22 cellular contexts compared by ENCODE assay signal in genomic region chr7:33070277-33070676, GRCh38.
"Had no signal": no experiment of that assay in that cellular context is flagged by ENCODE, and none has a peak within 500 bp of the region (broad histone marks: within the 10 kb centered on the region; RNA-seq: fewer than 3 reads in every experiment).

No MANE protein-coding gene starts in this region.

- H3K36me3 ChIP-seq: neutrophil, stomach, thyroid gland, transverse colon, upper lobe of left lung, vagina had no signal

- H3K4me3 ChIP-seq: left ventricle myocardium inferior, lung, psoas muscle, skin epidermis, stomach, testis, thyroid gland, transverse colon, upper lobe of left lung, vagina had no signal

- DNase-seq: islet precursor cell; left ventricle myocardium inferior; naive thymus-derived CD8-positive, alpha-beta T cell; occipital lobe; psoas muscle; stimulated activated CD4-positive, alpha-beta T cell treated with anti-CD3 and anti-CD28 coated beads, Interleukin-12 subunit alpha, Interleukin-12 subunit beta, amount 100 ng/mL, for 4 hours; stimulated activated CD4-positive, alpha-beta T cell treated with anti-CD3 and anti-CD28 coated beads, Interleukin-15, amount 100 ng/mL, for 24 hours; stimulated activated CD4-positive, alpha-beta T cell treated with anti-CD3 and anti-CD28 coated beads, Interleukin-2, amount 100 ng/mL, for 24 hours; stimulated activated CD4-positive, alpha-beta T cell treated with anti-CD3 and anti-CD28 coated beads, Interleukin-4, amount 100 ng/mL, for 1 hour; stimulated activated naive B cell treated with anti-CD40 and anti-IgM and Interleukin-4, amounts not matched to agents 10 μg/mL and 1 μg/mL and 100 μg/mL, for 72 hours; stimulated activated naive CD8-positive, alpha-beta T cell treated with anti-CD3 and anti-CD28 coated beads, Interleukin-15, Interleukin-2, amounts not matched to agents 100 U/mL and 50 U/mL, for 24 hours; stomach; testis; thyroid gland; transverse colon; upper lobe of left lung had no signal

- H3K27me3 ChIP-seq: stomach, testis, thyroid gland, transverse colon, upper lobe of left lung, vagina had no signal

- H3K4me1 ChIP-seq: parathyroid adenoma, stomach, testis, transverse colon, upper lobe of left lung, vagina had no signal

- H3K9ac ChIP-seq: parathyroid adenoma had no signal

- H3K79me2 ChIP-seq: parathyroid adenoma had no signal

- H3K9me3 ChIP-seq: testis, thyroid gland, vagina had no signal

- H2AFZ ChIP-seq: parathyroid adenoma had no signal

- H3K27ac ChIP-seq: left ventricle myocardium inferior, neutrophil, parathyroid adenoma, psoas muscle, skin epidermis, stomach, testis, thyroid gland, transverse colon, upper lobe of left lung, vagina had no signal

- ATAC-seq: naive thymus-derived CD8-positive, alpha-beta T cell; psoas muscle; sciatic nerve; stimulated activated naive B cell treated with anti-CD40 and anti-IgM and Interleukin-4, amounts not matched to agents 10 μg/mL and 1 μg/mL and 100 μg/mL, for 72 hours; stimulated activated naive CD8-positive, alpha-beta T cell treated with anti-CD3 and anti-CD28 coated beads, Interleukin-15, Interleukin-2, amounts not matched to agents 100 U/mL and 50 U/mL, for 24 hours had no signal
